ENCODE assay signal across 9 cellular contexts in genomic region chr15:72365844-72366243, GRCh38. TPM values are rescaled to one million over a fixed set of nuclear protein-coding genes. Genes with fewer than 3 reads are reported as not detected.
A peak's percentile ranks its signal among the peaks of the same experiment; 100 is the strongest.
DNase-seq lines count a peak whose midpoint lies in the region; ATAC-seq, FAIRE-seq and TF ChIP-seq lines count a peak whose summit lies in the region.
"Had no signal": no experiment of that assay in that cellular context is flagged by ENCODE, and none has a peak within 500 bp of the region (broad histone marks: within the 10 kb centered on the region; RNA-seq: fewer than 3 reads in every experiment).

No MANE protein-coding gene starts in this region.

- no peaks in the 10 kb centered on the region for H3K27me3 Mint-ChIP-seq in activated naive CD8-positive, alpha-beta T cell

- H3K9me3 ChIP-seq in BE2C = no peaks in the 10 kb centered on the region

- no peak for FAIRE-seq in D721Med (lab: Jason Lieb, UNC)

- H3K36me3 ChIP-seq in GM06990 (ENCODE audit: control insufficient read depth, insufficient read depth, low read length) (peaks cover 2% of the 10 kb centered on the region), BE2C (no peaks in the 10 kb centered on the region; the same call in 1 of the 2 replicates)

- H3K4me1 ChIP-seq in BE2C = no peaks in the 10 kb centered on the region

- peak overlapping the region; percentile 29 for H3K27ac Mint-ChIP-seq in activated naive CD8-positive, alpha-beta T cell

- no peak overlapping the region for H3K4me3 ChIP-seq in GM06990 (replicated peaks; ENCODE audit: low read depth, low read length)
- no peak overlapping the region for H3K4me3 ChIP-seq in BE2C (ENCODE audit: low read depth, low read length)

- peaks cover 7% of the 10 kb centered on the region for H3K36me3 Mint-ChIP-seq in activated naive CD8-positive, alpha-beta T cell

- ATAC-seq in GM19463 (IDR thresholded peaks at IDR 0.05; ENCODE audit: unreplicated experiment) (peak; percentile 85), HG03460 (IDR thresholded peaks at IDR 0.05; ENCODE audit: unreplicated experiment) (peak; percentile 92)

- TF ChIP-seq CTCF in GM06990 (IDR thresholded peaks at IDR 0.05; ENCODE audit: insufficient read depth, low read length, poor library complexity, severe bottlenecking) = no peak
- no peak for TF ChIP-seq CTCF in BE2C (IDR thresholded peaks at IDR 0.05; ENCODE audit: low read depth, low read length)
- no peak for TF ChIP-seq CTCF in D721Med (IDR thresholded peaks at IDR 0.05; ENCODE audit: insufficient read depth, missing control alignments)

- H3K9me3 Mint-ChIP-seq in activated naive CD8-positive, alpha-beta T cell (ENCODE audit: low read depth) = no peaks in the 10 kb centered on the region

- DNase-seq in GM06990 (ENCODE audit: extremely low read depth, insufficient read length) (peak; percentile 50), BE2C (no peak), NCI-H146 (lab: John Stamatoyannopoulos, UW) (no peak), D721Med (ENCODE audit: insufficient read length, low spot score) (no peak), NCI-H526 treated with DMSO at 0.1 percent for 48 hours (lab: John Stamatoyannopoulos, UW) (no peak)

- no peak overlapping the region for H3K4me3 Mint-ChIP-seq in activated naive CD8-positive, alpha-beta T cell

- H3K4me1 Mint-ChIP-seq in activated naive CD8-positive, alpha-beta T cell (ENCODE audit: low read depth) = peaks cover 42% of the 10 kb centered on the region

- H3K27me3 ChIP-seq in GM06990 (replicated peaks; ENCODE audit: control insufficient read depth, insufficient read depth, low read length) = no peaks in the 10 kb centered on the region
- H3K27me3 ChIP-seq in BE2C = no peaks in the 10 kb centered on the region

RNA-seq across cellular contexts. Expression of gene HEXA, which starts 10.0 kb away (rescaled TPM):
- 33.5 TPM for polyA plus RNA-seq in BE2C (2012; ENCODE audit: insufficient read depth, insufficient read length, low read depth)

RNA-seq across cellular contexts. Expression of gene TMEM202, which starts 32.3 kb away (rescaled TPM):
- not detected for polyA plus RNA-seq in BE2C (2012; ENCODE audit: insufficient read depth, insufficient read length, low read depth)
- polyA plus RNA-seq: thymus had no signal

RNA-seq across cellular contexts. Expression of gene CELF6, which starts 45.9 kb away (rescaled TPM):
- 3.2 TPM for polyA plus RNA-seq in BE2C (2012; ENCODE audit: insufficient read depth, insufficient read length, low read depth)
